ENCODE assay signal across 22 cellular contexts in genomic region chr1:183847646-183848045, GRCh38. TPM values are rescaled to one million over a fixed set of nuclear protein-coding genes. Genes with fewer than 3 reads are reported as not detected.
DNase-seq lines count a peak whose midpoint lies in the region; ATAC-seq, FAIRE-seq and TF ChIP-seq lines count a peak whose summit lies in the region.
"Had no signal": no experiment of that assay in that cellular context is flagged by ENCODE, and none has a peak within 500 bp of the region (broad histone marks: within the 10 kb centered on the region; RNA-seq: fewer than 3 reads in every experiment).

No MANE protein-coding gene starts in this region.

- CTCF ChIA-PET in A673 (lab: Charles Lee) = interaction anchor here (1.4 kb wide), 1 partner anchor 68 kb away, joined by 5 read pairs; no protein-coding TSS in a partner anchor

- POLR2A ChIA-PET in A673 (lab: Charles Lee; ENCODE audit: low non-redundant PET) = no interaction called here

- BruUV-seq in A673 (replicated peaks; lab: Mats Ljungman, UMichigan) = no TSS peak

- H3K36me3 ChIP-seq in A673 (ENCODE audit: insufficient read depth, low read length, poor library complexity, severe bottlenecking) (peaks cover 20% of the 10 kb centered on the region), SJCRH30 (no peaks in the 10 kb centered on the region)
- H3K36me3 ChIP-seq: BE2C, Peyer's patch, SJSA1 had no signal

- FAIRE-seq in GM12891 (lab: Jason Lieb, UNC) = peak; percentile 9
- FAIRE-seq: A549, H1 had no signal

- H3K4me3 ChIP-seq in A673 (ENCODE audit: low read depth, low read length, poor library complexity, severe bottlenecking) (no peak overlapping the region), epithelial cell of proximal tubule (ENCODE audit: low read depth, low read length) (no peak overlapping the region), SJCRH30 (no peak overlapping the region)
- H3K4me3 ChIP-seq: A549, Peyer's patch, SJSA1 had no signal

- H3K4me1 ChIP-seq in A673 (ENCODE audit: insufficient read depth, low read length, poor library complexity, severe bottlenecking) (peaks cover 67% of the 10 kb centered on the region), SJCRH30 (peaks cover 12% of the 10 kb centered on the region)
- H3K4me1 ChIP-seq: Peyer's patch had no signal

- H3K27ac ChIP-seq in A673 (ENCODE audit: low read depth, low read length, poor library complexity, severe bottlenecking) (peak overlapping the region; percentile 37), SJCRH30 (no peak overlapping the region)
- H3K27ac ChIP-seq: A549, HL-60, Peyer's patch, SJSA1 had no signal

- peak; percentile 45 for ATAC-seq in omental fat pad (ENCODE audit: low FRiP score)
- ATAC-seq: A549, HCT116 had no signal

- H3K9me3 ChIP-seq in A673 (ENCODE audit: low read depth, low read length, poor library complexity, severe bottlenecking) (no peaks in the 10 kb centered on the region), SJCRH30 (replicated peaks) (no peaks in the 10 kb centered on the region)
- H3K9me3 ChIP-seq: A549, BE2C, Peyer's patch, SJSA1 had no signal

- H3K27me3 ChIP-seq in A673 (replicated peaks; ENCODE audit: insufficient read depth, low read depth, low read length, poor library complexity) = no peaks in the 10 kb centered on the region
- no peaks in the 10 kb centered on the region for H3K27me3 ChIP-seq in SJCRH30
- H3K27me3 ChIP-seq: BE2C, Peyer's patch, SJSA1 had no signal

- TF ChIP-seq CTCF in A673 (conservative IDR thresholded peaks at IDR 0.05; ENCODE audit: low read depth, low read length) (no peak), epithelial cell of proximal tubule (conservative IDR thresholded peaks at IDR 0.05; ENCODE audit: low read depth, low read length) (no peak), omental fat pad (IDR thresholded peaks at IDR 0.05) (no peak)

- DNase-seq in A673 (ENCODE audit: low spot score) (no peak), GM12891 (ENCODE audit: insufficient read length, low spot score) (no peak), epithelial cell of proximal tubule (ENCODE audit: low read depth) (peak; percentile 42), omental fat pad (ENCODE audit: low spot score) (no peak), SJCRH30 (no peak), iPS-NIHi11 (ENCODE audit: low spot score) (no peak), NCI-H2171 treated with DMSO at 0.1 percent for 48 hours (lab: John Stamatoyannopoulos, UW) (no peak)
- DNase-seq: BE2C; KBM-7; NCI-H1092; NCI-H1436 treated with DMSO at 0.1 percent for 48 hours; NCI-H2029; NCI-H345; NCI-H524; NCI-H774; NK-92 treated with Interleukin-12 subunit alpha and Interleukin-12 subunit beta, amount 100 ng/mL, for 24 hours; Peyer's patch had no signal

- intact Hi-C loops in A673 (cut with micrococcal nuclease; ENCODE audit: unreplicated experiment) = no loop called here

- no peak for TF ChIP-seq POLR2A in GM12891 (IDR thresholded peaks at IDR 0.05; ENCODE audit: low read depth, low read length)

TF ChIP-seq in GM12891, 5 proteins besides CTCF, POLR2A, EP300 and RAD21:
- TF ChIP-seq PAX5 (IDR thresholded peaks at IDR 0.05; ENCODE audit: insufficient read depth, low read length, severe bottlenecking) = no peak
- no peak for TF ChIP-seq POU2F2 (IDR thresholded peaks at IDR 0.05; ENCODE audit: low read depth, low read length)
- TF ChIP-seq TAF1 (IDR thresholded peaks at IDR 0.05; ENCODE audit: low read depth, low read length) = no peak

RNA-seq across cellular contexts. Expression of gene RGL1, which starts 42.7 kb away (rescaled TPM):
- 67.2 and 74.0 TPM in 2 replicates for total RNA-seq in A673 (2021)
- polyA plus RNA-seq in GM12891 (2012; ENCODE audit: low read depth, missing spikeins) = 6.6 TPM
- total RNA-seq in epithelial cell of proximal tubule = 1.6 and 2.8 TPM in 2 replicates
- total RNA-seq in omental fat pad = 10 to 100 TPM; 66.8 to 88.3 (median 74.6) TPM
- total RNA-seq in SJCRH30 (2014; rRNA removed; shearing (Covaris generic)) = 0.32 and 0.35 TPM in 2 replicates

Comparison
In these comparisons a context has a peak if more than half of its experiments do, and no peak if none do; other contexts are left out.
1. RNA of gene RGL1, which starts 42.7 kb away (total RNA-seq): 66.8 to 88.3 TPM in omental fat pad and 67.2 to 74.0 TPM in A673; 1.6 to 2.8 TPM in epithelial cell of proximal tubule and 0.32 to 0.35 TPM in SJCRH30; every median in the first group is over 10 times any median in the second.